In the genomic region with DNA sequence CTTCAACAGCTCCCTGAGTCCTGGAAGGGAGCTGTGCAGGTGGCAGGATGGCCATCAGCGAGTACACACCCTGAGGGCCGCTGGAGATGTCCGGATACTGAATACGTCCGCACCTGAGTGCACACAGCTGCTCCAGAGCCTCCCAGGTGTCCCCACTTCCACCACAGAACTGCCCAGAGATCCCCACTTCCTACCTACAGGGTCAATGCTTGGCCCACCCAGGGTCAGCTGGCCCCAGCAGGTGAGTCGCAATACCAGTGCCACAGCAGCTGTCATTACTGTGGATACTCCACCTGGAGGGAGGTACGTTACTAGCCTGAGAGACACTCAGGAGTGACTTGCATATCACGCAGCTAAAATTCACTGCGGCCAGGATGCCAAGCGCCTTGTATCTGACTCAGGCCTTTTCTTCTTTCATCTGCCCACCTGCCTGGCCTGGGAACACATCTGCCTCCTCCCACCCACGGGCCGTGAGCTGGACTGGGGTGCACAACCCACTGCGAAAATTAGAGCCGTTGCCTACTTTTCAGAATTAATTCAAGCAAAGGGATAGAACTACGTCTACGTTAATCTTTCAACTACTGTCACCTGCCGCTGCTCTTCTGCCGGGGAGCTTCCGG, we compare ENCODE assay signal across 18 cellular contexts. TPM values are rescaled to one million over a fixed set of nuclear protein-coding genes. Genes with fewer than 3 reads are reported as not detected.
DNase-seq lines count a peak whose midpoint lies in the region; ATAC-seq and TF ChIP-seq lines count a peak whose summit lies in the region.
"Had no signal": no experiment of that assay in that cellular context is flagged by ENCODE, and none has a peak within 500 bp of the region (broad histone marks: within the 10 kb centered on the region; RNA-seq: fewer than 3 reads in every experiment).

No MANE protein-coding gene starts in this region.

- ATAC-seq in WTC11 = no peak
- no peak for ATAC-seq in T-helper 17 cell

- no peak overlapping the region for H4K8ac ChIP-seq in mesenchymal stem cell (ENCODE audit: low read length)

- H3K4me2 ChIP-seq in mesenchymal stem cell (ENCODE audit: low read length, poor library complexity, severe bottlenecking) = no peak overlapping the region
- H3K4me2 ChIP-seq: PC-9 had no signal

- CTCF ChIA-PET in WTC11 (lab: Charles Lee) = interaction anchor here (0.7 to 2.7 kb wide), 9 partner anchors 10 to 324 kb away, joined by 3 to 23 read pairs (median 5); no protein-coding TSS in a partner anchor

- no peaks in the 10 kb centered on the region for H3K36me3 Mint-ChIP-seq in WTC11
- peaks cover 9% of the 10 kb centered on the region for H3K36me3 Mint-ChIP-seq in T-helper 17 cell (ENCODE audit: low read depth)

- TF ChIP-seq CTCF in WTC11 (IDR thresholded peaks at IDR 0.05) (no peak), spleen (IDR thresholded peaks at IDR 0.05 in 8 of 11, conservative IDR thresholded peaks at IDR 0.05 in 3 of 11) (no peak)

- no peak overlapping the region for H2BK5ac ChIP-seq in mesenchymal stem cell (ENCODE audit: low read depth, low read length, poor library complexity, severe bottlenecking)

- H3K4me3 ChIP-seq in spleen (no peak overlapping the region), mesenchymal stem cell (ENCODE audit: insufficient read depth in 1 of 2, low read depth in 1 of 2, low read length in 2 of 2) (no peak overlapping the region)
- H3K4me3 ChIP-seq: GM23248, HAP-1, PC-9, SJCRH30 had no signal

- H3K9ac ChIP-seq in mesenchymal stem cell (ENCODE audit: low read length) = no peak overlapping the region
- H3K9ac ChIP-seq: GM23248 had no signal

- H3K4me3 Mint-ChIP-seq in WTC11 = peak overlapping the region; percentile 48
- no peak overlapping the region for H3K4me3 Mint-ChIP-seq in T-helper 17 cell

- no peak overlapping the region for H2AK5ac ChIP-seq in mesenchymal stem cell (ENCODE audit: low read length, severe bottlenecking)

- H2BK120ac ChIP-seq in mesenchymal stem cell (ENCODE audit: low read depth, low read length) = no peak overlapping the region

- no peak overlapping the region for H3K23ac ChIP-seq in mesenchymal stem cell (ENCODE audit: low read length in 2 of 2)

- H3K27ac ChIP-seq in spleen (no peak overlapping the region), mesenchymal stem cell (ENCODE audit: low read length, poor library complexity, severe bottlenecking) (no peak overlapping the region)
- H3K27ac ChIP-seq: C4-2B, GM23248, PC-9, SJCRH30 had no signal

- POLR2A ChIA-PET in WTC11 (lab: Charles Lee) = no interaction called here

- intact Hi-C loops in spleen (cut with DNase I; ENCODE audit: low total_unique reads) = no loop called here

- H2AFZ ChIP-seq in mesenchymal stem cell (ENCODE audit: low read depth, low read length) = no peak overlapping the region
- H2AFZ ChIP-seq: GM23248, PC-9 had no signal

- no peak overlapping the region for H3K4ac ChIP-seq in mesenchymal stem cell (ENCODE audit: low read depth in 1 of 2, low read length in 2 of 2)

- H2BK15ac ChIP-seq in mesenchymal stem cell (ENCODE audit: low read depth, poor library complexity, severe bottlenecking) = no peak overlapping the region

- DNase-seq in activated effector memory CD4-positive, alpha-beta T cell treated with anti-CD3 and anti-CD28 coated beads, Interleukin-2, amount 50 U/mL, for 16 hours = peak; percentile 39
- no peak for DNase-seq in activated effector memory CD4-positive, alpha-beta T cell treated with Interleukin-2 at 50 U/mL for 16 hours
- DNase-seq in NCI-H146 treated with DMSO at 0.1 percent for 48 hours (lab: John Stamatoyannopoulos, UW; ENCODE audit: unreplicated experiment) (peak; percentile 32), WTC11 (ENCODE audit: low spot score) (peak; percentile 5), spleen (peak; percentile 54), HK-2 (ENCODE audit: unreplicated experiment) (no peak), mesenchymal stem cell (no peak), T-helper 17 cell (no peak)
- DNase-seq: GM23248, IMR-90, Karpas-422, NCI-H1436 treated with DMSO at 0.1 percent for 48 hours, NCI-H446, PC-9, SJCRH30 had no signal

- H3K27me3 ChIP-seq in spleen (replicated peaks in 1 of 7) (peaks cover 0 to 67% (median 16%) of the 10 kb centered on the region in 7 donors), mesenchymal stem cell (ENCODE audit: control insufficient read depth in 1 of 2, insufficient read depth in 1 of 2, low read length in 2 of 2) (peaks cover 29 to 66% of the 10 kb centered on the region in 2 experiments)
- H3K27me3 ChIP-seq: SJCRH30 had no signal

- H3K27me3 Mint-ChIP-seq in WTC11 (ENCODE audit: low read depth) (peaks cover 32% of the 10 kb centered on the region), T-helper 17 cell (peaks cover 48% of the 10 kb centered on the region)

- H3K79me1 ChIP-seq in mesenchymal stem cell (replicated peaks; ENCODE audit: low read length, poor library complexity, severe bottlenecking) = no peaks in the 10 kb centered on the region

- H3K27ac Mint-ChIP-seq in WTC11 (no peak overlapping the region), T-helper 17 cell (no peak overlapping the region)

- H3K9me3 Mint-ChIP-seq in WTC11 = no peaks in the 10 kb centered on the region

- H3K9me3 ChIP-seq in spleen (no peaks in the 10 kb centered on the region), mesenchymal stem cell (ENCODE audit: control insufficient read depth, low read length) (no peaks in the 10 kb centered on the region), T-helper 17 cell (ENCODE audit: control insufficient read depth, low read length, poor library complexity, severe bottlenecking) (no peaks in the 10 kb centered on the region)
- H3K9me3 ChIP-seq: HAP-1, SJCRH30 had no signal

- no peak overlapping the region for H4K91ac ChIP-seq in mesenchymal stem cell (ENCODE audit: low read length)

- H3K4me1 Mint-ChIP-seq in WTC11 (peaks cover 26% of the 10 kb centered on the region), T-helper 17 cell (peaks cover 4% of the 10 kb centered on the region)

- no peak overlapping the region for H3K14ac ChIP-seq in mesenchymal stem cell (ENCODE audit: low read length in 2 of 2)

- H3K18ac ChIP-seq in mesenchymal stem cell (ENCODE audit: low read depth in 1 of 2, low read length in 2 of 2) = no peak overlapping the region

- TF ChIP-seq POLR2A in spleen (IDR thresholded peaks at IDR 0.05) = no peak

- peaks cover 0 to 6% (median 0%) of the 10 kb centered on the region in 6 donors for H3K4me1 ChIP-seq in spleen
- H3K4me1 ChIP-seq in mesenchymal stem cell (ENCODE audit: control insufficient read depth, insufficient read depth, low read depth, low read length) = no peaks in the 10 kb centered on the region
- H3K4me1 ChIP-seq: HAP-1, SJCRH30 had no signal

- H3K36me3 ChIP-seq in spleen (no peaks in the 10 kb centered on the region), mesenchymal stem cell (ENCODE audit: control insufficient read depth in 1 of 2, insufficient read depth in 2 of 2, low read depth in 1 of 2, low read length in 2 of 2) (no peaks in the 10 kb centered on the region)
- H3K36me3 ChIP-seq: HAP-1, SJCRH30 had no signal

- no peak overlapping the region for H2BK12ac ChIP-seq in mesenchymal stem cell (ENCODE audit: low read length in 2 of 2)

- 81 to 87% (median 86%) methylated on average over 18 to 19 of the region's 19 CpGs for WGBS in spleen, 5 donors
- 84% methylated on average over 19 of the region's 19 CpGs for WGBS in mesenchymal stem cell

TF ChIP-seq in WTC11, 78 proteins besides CTCF, POLR2A, EP300 and RAD21 (continues in another document):
- no peak for TF ChIP-seq NR2C2 (CRISPR knock-in tag; IDR thresholded peaks at IDR 0.05)
- TF ChIP-seq RORB (CRISPR knock-in tag; IDR thresholded peaks at IDR 0.05) = no peak
- TF ChIP-seq MYBL2 (CRISPR knock-in tag; IDR thresholded peaks at IDR 0.05) = no peak
- TF ChIP-seq, protein P1, sequence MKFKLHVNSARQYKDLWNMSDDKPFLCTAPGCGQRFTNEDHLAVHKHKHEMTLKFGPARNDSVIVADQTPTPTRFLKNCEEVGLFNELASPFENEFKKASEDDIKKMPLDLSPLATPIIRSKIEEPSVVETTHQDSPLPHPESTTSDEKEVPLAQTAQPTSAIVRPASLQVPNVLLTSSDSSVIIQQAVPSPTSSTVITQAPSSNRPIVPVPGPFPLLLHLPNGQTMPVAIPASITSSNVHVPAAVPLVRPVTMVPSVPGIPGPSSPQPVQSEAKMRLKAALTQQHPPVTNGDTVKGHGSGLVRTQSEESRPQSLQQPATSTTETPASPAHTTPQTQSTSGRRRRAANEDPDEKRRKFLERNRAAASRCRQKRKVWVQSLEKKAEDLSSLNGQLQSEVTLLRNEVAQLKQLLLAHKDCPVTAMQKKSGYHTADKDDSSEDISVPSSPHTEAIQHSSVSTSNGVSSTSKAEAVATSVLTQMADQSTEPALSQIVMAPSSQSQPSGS (CRISPR knock-in tag; IDR thresholded peaks at IDR 0.05; ENCODE audit: borderline replicate concordance, low read depth) = no peak
- TF ChIP-seq, protein P2, sequence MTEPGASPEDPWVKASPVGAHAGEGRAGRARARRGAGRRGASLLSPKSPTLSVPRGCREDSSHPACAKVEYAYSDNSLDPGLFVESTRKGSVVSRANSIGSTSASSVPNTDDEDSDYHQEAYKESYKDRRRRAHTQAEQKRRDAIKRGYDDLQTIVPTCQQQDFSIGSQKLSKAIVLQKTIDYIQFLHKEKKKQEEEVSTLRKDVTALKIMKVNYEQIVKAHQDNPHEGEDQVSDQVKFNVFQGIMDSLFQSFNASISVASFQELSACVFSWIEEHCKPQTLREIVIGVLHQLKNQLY (CRISPR knock-in tag; IDR thresholded peaks at IDR 0.05) = no peak
- no peak for TF ChIP-seq SP1 (CRISPR knock-in tag; conservative IDR thresholded peaks at IDR 0.05)
- no peak for TF ChIP-seq CREM (CRISPR knock-in tag; IDR thresholded peaks at IDR 0.05)
- TF ChIP-seq, protein P3, sequence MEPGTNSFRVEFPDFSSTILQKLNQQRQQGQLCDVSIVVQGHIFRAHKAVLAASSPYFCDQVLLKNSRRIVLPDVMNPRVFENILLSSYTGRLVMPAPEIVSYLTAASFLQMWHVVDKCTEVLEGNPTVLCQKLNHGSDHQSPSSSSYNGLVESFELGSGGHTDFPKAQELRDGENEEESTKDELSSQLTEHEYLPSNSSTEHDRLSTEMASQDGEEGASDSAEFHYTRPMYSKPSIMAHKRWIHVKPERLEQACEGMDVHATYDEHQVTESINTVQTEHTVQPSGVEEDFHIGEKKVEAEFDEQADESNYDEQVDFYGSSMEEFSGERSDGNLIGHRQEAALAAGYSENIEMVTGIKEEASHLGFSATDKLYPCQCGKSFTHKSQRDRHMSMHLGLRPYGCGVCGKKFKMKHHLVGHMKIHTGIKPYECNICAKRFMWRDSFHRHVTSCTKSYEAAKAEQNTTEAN (CRISPR knock-in tag; IDR thresholded peaks at IDR 0.05) = no peak
- no peak for TF ChIP-seq FOXK1 (CRISPR knock-in tag; IDR thresholded peaks at IDR 0.05)
- TF ChIP-seq TEAD1 (CRISPR knock-in tag; IDR thresholded peaks at IDR 0.05) = no peak

RNA-seq across cellular contexts. Expression of gene C4orf50, which starts 9.4 kb away (rescaled TPM):
- total RNA-seq in WTC11 (2021) (0.17 to 0.32 TPM (median 0.30 TPM) in 3 replicates), spleen (1 to 10 TPM in 1 of 7 donors, under 1 TPM in 6; 0.20 to 2.5 (median 0.60) TPM), T-helper 17 cell (1 to 10 TPM in 1 of 2 donors, under 1 TPM in 1; 0.87 to 2.3 TPM)
- polyA plus RNA-seq in spleen = under 1 TPM; 0.02 to 0.03 (median 0.02) TPM
- not detected for polyA plus RNA-seq in mesenchymal stem cell (2013, experiment 1 of 2)
- polyA plus RNA-seq in mesenchymal stem cell (2013, experiment 2 of 2) = not detected
- total RNA-seq: GM23248, IMR-90, MCF 10A, PC-9, SJCRH30 had no signal
- polyA plus RNA-seq: GM23248, IMR-90 had no signal

Comparison
In these comparisons a context has a peak if more than half of its experiments do, and no peak if none do; other contexts are left out.
1. DNase-seq: peak in activated effector memory CD4-positive, alpha-beta T cell treated with anti-CD3 and anti-CD28 coated beads, Interleukin-2, amount 50 U/mL, for 16 hours (single experiment), NCI-H146 treated with DMSO at 0.1 percent for 48 hours (single experiment), WTC11 (single experiment) and spleen (single experiment); none in activated effector memory CD4-positive, alpha-beta T cell treated with Interleukin-2 at 50 U/mL for 16 hours (single experiment), HK-2 (single experiment), mesenchymal stem cell (single experiment) and T-helper 17 cell (0 of 3).